In genomic region chr3:58163234-58163633, GRCh38 we compare ENCODE assay signal across 15 cellular contexts. TPM values are rescaled to one million over a fixed set of nuclear protein-coding genes. Genes with fewer than 3 reads are reported as not detected.
A peak's percentile ranks its signal among the peaks of the same experiment; 100 is the strongest.
DNase-seq lines count a peak whose midpoint lies in the region; ATAC-seq, FAIRE-seq and TF ChIP-seq lines count a peak whose summit lies in the region.
"Had no signal": no experiment of that assay in that cellular context is flagged by ENCODE, and none has a peak within 500 bp of the region (broad histone marks: within the 10 kb centered on the region; RNA-seq: fewer than 3 reads in every experiment).

No MANE protein-coding gene starts in this region.

- H3K36me3 ChIP-seq in right lobe of liver, result peaks cover 0 to 21% (median 10%) of the 10 kb centered on the region in 4 donors
- H3K36me3 ChIP-seq in transverse colon, result peaks cover 0 to 26% (median 8%) of the 10 kb centered on the region in 4 donors
- H3K36me3 ChIP-seq: neutrophil had no signal

- H3K4me1 Mint-ChIP-seq in endothelial cell (ENCODE audit: unreplicated experiment), result peaks cover 2% of the 10 kb centered on the region
- H3K4me1 Mint-ChIP-seq: CD4-positive, CD25-positive, alpha-beta regulatory T cell had no signal

- H3K4me3 ChIP-seq in right lobe of liver, result no peak overlapping the region
- no peak overlapping the region for H3K4me3 ChIP-seq in transverse colon
- H3K4me3 ChIP-seq: Peyer's patch had no signal

- H3K9me3 Mint-ChIP-seq in endothelial cell (ENCODE audit: unreplicated experiment), result no peaks in the 10 kb centered on the region
- H3K9me3 Mint-ChIP-seq: activated naive CD4-positive, alpha-beta T cell treated with anti-CD3 and anti-CD28 coated beads for 36 hours; CD4-positive, CD25-positive, alpha-beta regulatory T cell had no signal

- in situ Hi-C loops in transverse colon (cut with MboI; ENCODE audit: low pct_ligation_motif_present in 1 of 4, low pct_unique_long_range_greater_than_20kb in 1 of 4, low sequenced_read_pairs in 3 of 4), result no loop called here

- no peak for TF ChIP-seq CTCF in endothelial cell (IDR thresholded peaks at IDR 0.05; ENCODE audit: unreplicated experiment)
- TF ChIP-seq CTCF in right lobe of liver (IDR thresholded peaks at IDR 0.05), result no peak
- no peak for TF ChIP-seq CTCF in transverse colon (IDR thresholded peaks at IDR 0.05)

- TF ChIP-seq POLR2A in right lobe of liver (IDR thresholded peaks at IDR 0.05) (no peak), transverse colon (IDR thresholded peaks at IDR 0.05) (no peak)

- FAIRE-seq in RCC 7860 (lab: Jason Lieb, UNC), result peak; percentile 61

- peak overlapping the region; percentile 51 for H3K4me3 Mint-ChIP-seq in endothelial cell (ENCODE audit: unreplicated experiment)
- H3K4me3 Mint-ChIP-seq: activated naive CD4-positive, alpha-beta T cell treated with anti-CD3 and anti-CD28 coated beads for 36 hours; CD4-positive, CD25-positive, alpha-beta regulatory T cell had no signal

- no peak for TF ChIP-seq EP300 in transverse colon (IDR thresholded peaks at IDR 0.05; ENCODE audit: low read depth)

- no peak overlapping the region for H3K27ac Mint-ChIP-seq in endothelial cell (ENCODE audit: unreplicated experiment)
- H3K27ac Mint-ChIP-seq: CD4-positive, CD25-positive, alpha-beta regulatory T cell had no signal

- H3K4me1 ChIP-seq in right lobe of liver (peaks cover 0 to 63% (median 25%) of the 10 kb centered on the region in 4 donors), transverse colon (peaks cover 0 to 23% (median 16%) of the 10 kb centered on the region in 4 donors)

- 61% methylated on average over 6 of the region's 14 CpGs for WGBS in right lobe of liver (ENCODE audit: insufficient coverage, low coverage, low lambda C conversion rate, missing lambda C conversion rate)
- 65 to 91% methylated on average over 3 to 14 of the region's 14 CpGs for WGBS in transverse colon (ENCODE audit: low coverage in 1 of 2), 2 donors

- peaks cover 8% of the 10 kb centered on the region for H3K27me3 Mint-ChIP-seq in endothelial cell (ENCODE audit: unreplicated experiment)
- H3K27me3 Mint-ChIP-seq: CD4-positive, CD25-positive, alpha-beta regulatory T cell had no signal

- H3K27ac ChIP-seq in right lobe of liver (peak overlapping the region; percentile 76 to 98 (median 85)), transverse colon (peak overlapping the region; percentile 36 to 86 (median 68))
- H3K27ac ChIP-seq: neutrophil had no signal

- DNase-seq in RCC 7860 (ENCODE audit: low spot score) (no peak), endothelial cell (ENCODE audit: low spot score) (no peak), right lobe of liver (no peak), transverse colon (no peak), NCI-H1436 (lab: John Stamatoyannopoulos, UW) (no peak), NCI-H524 (lab: John Stamatoyannopoulos, UW) (no peak), sciatic nerve (ENCODE audit: low spot score) (no peak)
- DNase-seq: activated naive CD4-positive, alpha-beta T cell treated with anti-CD3 and anti-CD28 coated beads for 36 hours; CD4-positive, CD25-positive, alpha-beta regulatory T cell; central memory CD4-positive, alpha-beta T cell; NCI-H1694 treated with DMSO at 0.1 percent for 48 hours; Peyer's patch had no signal

- H3K27me3 ChIP-seq in right lobe of liver (no peaks in the 10 kb centered on the region), transverse colon (no peaks in the 10 kb centered on the region)
- H3K27me3 ChIP-seq: neutrophil, Peyer's patch had no signal

- peaks cover 59% of the 10 kb centered on the region for H3K36me3 Mint-ChIP-seq in endothelial cell (ENCODE audit: low read depth, unreplicated experiment)

- intact Hi-C loops in right lobe of liver (cut with DNase I) (loop anchor here in 1 of 2 donors (10.0 kb wide), 1 partner anchor 48 kb away; no protein-coding TSS in a partner anchor), transverse colon (cut with DNase I; ENCODE audit: low total_unique reads) (no loop called here), sciatic nerve (cut with DNase I) (no loop called here)

- no peaks in the 10 kb centered on the region for H3K9me3 ChIP-seq in right lobe of liver
- H3K9me3 ChIP-seq in transverse colon, result no peaks in the 10 kb centered on the region
- H3K9me3 ChIP-seq: neutrophil, Peyer's patch had no signal

- ATAC-seq in right lobe of liver, result peak in 1 of 4 donors; percentile 2
- ATAC-seq in sciatic nerve, result no peak

RNA-seq across cellular contexts. Expression of gene DNASE1L3, which starts 47.5 kb away (rescaled TPM):
- total RNA-seq in endothelial cell (ENCODE audit: unreplicated experiment) (1.6 TPM), right lobe of liver (100 to 1,000 TPM in 1 of 6 experiments, 10 to 100 TPM in 5; 32.9 to 134 (median 61.0) TPM), transverse colon (1 to 10 TPM; 1.9 to 6.8 (median 3.6) TPM), sciatic nerve (2.0 TPM)
- total RNA-seq: activated naive CD4-positive, alpha-beta T cell treated with anti-CD3 and anti-CD28 coated beads for 36 hours; CD4-positive, CD25-positive, alpha-beta regulatory T cell; G401; T-helper 1 cell treated with Interleukin-12 subunit alpha and Interleukin-12 subunit beta and Interleukin-4 antibody, amounts not matched to agents 30 ng/mL and 1 ng/mL, for 36 hours had no signal

Comparison
In these comparisons a context has a peak if more than half of its experiments do, and no peak if none do; other contexts are left out.
1. RNA of gene DNASE1L3, which starts 47.5 kb away (total RNA-seq): 32.9 to 134 TPM in right lobe of liver; 1.9 to 6.8 TPM in transverse colon, 2.0 TPM in sciatic nerve (single experiment) and 1.6 TPM in endothelial cell (single experiment); every median in the first group is over 4 times any median in the second.